In the genomic region with DNA sequence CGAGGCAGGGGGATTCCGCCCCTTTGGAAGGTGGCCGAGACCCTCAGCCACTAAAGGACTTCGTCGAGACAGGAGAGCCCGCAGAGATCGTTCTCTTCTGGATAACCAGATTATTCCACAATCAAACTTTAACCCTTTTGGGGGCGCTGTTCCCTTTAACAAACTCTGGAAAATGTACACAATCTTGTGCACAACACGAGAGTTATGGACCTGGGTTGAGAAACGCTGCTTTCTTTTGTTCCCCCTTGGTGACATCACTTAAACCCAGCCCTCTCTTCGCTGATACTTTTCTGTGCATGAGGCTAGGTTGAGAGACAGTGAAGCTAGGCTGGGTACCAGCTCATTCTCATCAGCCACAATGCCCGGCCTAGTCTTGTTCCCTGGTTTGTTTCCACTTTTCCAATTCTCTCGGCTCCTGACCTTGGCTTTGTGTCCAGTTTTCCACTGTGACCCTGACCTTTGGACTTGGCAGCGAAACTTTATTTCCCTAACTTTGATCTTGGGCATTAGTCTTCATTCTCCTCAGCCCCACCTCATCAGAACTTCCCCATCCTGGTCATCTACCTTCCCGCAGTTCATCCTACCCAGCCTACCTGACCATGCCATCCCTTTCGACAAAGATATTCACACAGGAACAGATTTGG, we compare ENCODE assay signal across 8 cellular contexts. TPM values are rescaled to one million over a fixed set of nuclear protein-coding genes. Genes with fewer than 3 reads are reported as not detected.
DNase-seq lines count a peak whose midpoint lies in the region; ATAC-seq and TF ChIP-seq lines count a peak whose summit lies in the region.

No MANE protein-coding gene starts in this region.

- ATAC-seq in GM18858 (IDR thresholded peaks at IDR 0.05; ENCODE audit: unreplicated experiment): peak; percentile 7
- ATAC-seq in HG03354 (IDR thresholded peaks at IDR 0.05; ENCODE audit: poor library complexity, severe bottlenecking, unreplicated experiment): peak; percentile 19

- H3K4me1 Mint-ChIP-seq in CD14-positive monocyte (peaks cover 44% of the 10 kb centered on the region), nephron progenitor cell (peaks cover 39% of the 10 kb centered on the region)
- peaks cover 74% of the 10 kb centered on the region for H3K4me1 Mint-ChIP-seq in activated CD4-positive, alpha-beta memory T cell treated with anti-CD3 and anti-CD28 coated beads, Interleukin-2, amount 10 ng/mL, durations not matched to agents 7 days and 5 days

- DNase-seq in CD14-positive monocyte (ENCODE audit: low spot score) (peak; percentile 69), NCI-H446 treated with DMSO at 0.1 percent for 48 hours (lab: John Stamatoyannopoulos, UW) (peak; percentile 87), foreskin fibroblast (peak; percentile 74 to 89), nephron progenitor cell (no peak)
- no peak for DNase-seq in activated CD4-positive, alpha-beta memory T cell treated with anti-CD3 and anti-CD28 coated beads, Interleukin-2, amount 10 ng/mL, durations not matched to agents 7 days and 5 days
- no peak for DNase-seq in effector CD8-positive, alpha-beta T cell (lab: John Stamatoyannopoulos, UW)

- H3K4me3 Mint-ChIP-seq in CD14-positive monocyte (peak overlapping the region; percentile 88 to 91), nephron progenitor cell (peak overlapping the region; percentile 95)
- H3K4me3 Mint-ChIP-seq in activated CD4-positive, alpha-beta memory T cell treated with anti-CD3 and anti-CD28 coated beads, Interleukin-2, amount 10 ng/mL, durations not matched to agents 7 days and 5 days: peak overlapping the region; percentile 93

- intact Hi-C loops in CD14-positive monocyte (cut with micrococcal nuclease): loop anchor here (10.0 kb wide), 2 partner anchors 310 to 460 kb away; a partner anchor contains a TSS

- H3K36me3 Mint-ChIP-seq in CD14-positive monocyte: peaks cover 25 to 26% of the 10 kb centered on the region in 2 donors
- H3K36me3 Mint-ChIP-seq in activated CD4-positive, alpha-beta memory T cell treated with anti-CD3 and anti-CD28 coated beads, Interleukin-2, amount 10 ng/mL, durations not matched to agents 7 days and 5 days (ENCODE audit: low read depth): peaks cover 28% of the 10 kb centered on the region
- H3K36me3 Mint-ChIP-seq in nephron progenitor cell (ENCODE audit: low read depth): peaks cover 18% of the 10 kb centered on the region

- CTCF ChIA-PET in activated CD4-positive, alpha-beta memory T cell treated with anti-CD3 and anti-CD28 coated beads, Interleukin-2, amount 10 ng/mL, durations not matched to agents 7 days and 5 days (lab: Charles Lee): interaction anchor here (0.5 to 1.7 kb wide), 10 partner anchors 9 to 849 kb away, joined by 3 to 6 read pairs (median 4); a partner anchor contains a TSS

- H3K4me3 ChIP-seq in foreskin fibroblast (ENCODE audit: low read depth in 1 of 2, low read length in 2 of 2): peak overlapping the region; percentile 94 to 95

- H3K9me3 Mint-ChIP-seq in CD14-positive monocyte: no peaks in the 10 kb centered on the region
- no peaks in the 10 kb centered on the region for H3K9me3 Mint-ChIP-seq in activated CD4-positive, alpha-beta memory T cell treated with anti-CD3 and anti-CD28 coated beads, Interleukin-2, amount 10 ng/mL, durations not matched to agents 7 days and 5 days
- H3K9me3 Mint-ChIP-seq in nephron progenitor cell: no peaks in the 10 kb centered on the region

- POLR2A ChIA-PET in activated CD4-positive, alpha-beta memory T cell treated with anti-CD3 and anti-CD28 coated beads, Interleukin-2, amount 10 ng/mL, durations not matched to agents 7 days and 5 days (lab: Charles Lee): interaction anchor here (1.0 to 3.7 kb wide), 8 partner anchors 9 to 457 kb away, joined by 3 to 23 read pairs (median 4); no protein-coding TSS in a partner anchor

- H3K27ac Mint-ChIP-seq in CD14-positive monocyte (peak overlapping the region; percentile 97 to 100 (median 99)), nephron progenitor cell (peak overlapping the region; percentile 86)
- peak overlapping the region; percentile 98 for H3K27ac Mint-ChIP-seq in activated CD4-positive, alpha-beta memory T cell treated with anti-CD3 and anti-CD28 coated beads, Interleukin-2, amount 10 ng/mL, durations not matched to agents 7 days and 5 days

- peaks cover 0 to 2% (median 1%) of the 10 kb centered on the region in 3 donors for H3K27me3 Mint-ChIP-seq in CD14-positive monocyte (ENCODE audit: low read depth in 3 of 3)
- H3K27me3 Mint-ChIP-seq in activated CD4-positive, alpha-beta memory T cell treated with anti-CD3 and anti-CD28 coated beads, Interleukin-2, amount 10 ng/mL, durations not matched to agents 7 days and 5 days: no peaks in the 10 kb centered on the region
- no peaks in the 10 kb centered on the region for H3K27me3 Mint-ChIP-seq in nephron progenitor cell (ENCODE audit: low read depth, poor library complexity)

- TF ChIP-seq CTCF in CD14-positive monocyte (IDR thresholded peaks at IDR 0.05) (no peak), foreskin fibroblast (IDR thresholded peaks at IDR 0.05; ENCODE audit: low read depth, low read length) (peak; percentile 17), nephron progenitor cell (IDR thresholded peaks at IDR 0.05) (peak; percentile 42)

RNA-seq across cellular contexts. Expression of a gene that starts 0.8 kb away (rescaled TPM):
- polyA plus RNA-seq in CD14-positive monocyte: 100 to 1,000 TPM; 138 to 152 TPM
- total RNA-seq in activated CD4-positive, alpha-beta memory T cell treated with anti-CD3 and anti-CD28 coated beads, Interleukin-2, amount 10 ng/mL, durations not matched to agents 7 days and 5 days: 10 to 100 TPM; 83.6 to 84.7 TPM

Comparison
In these comparisons a context has a peak if more than half of its experiments do, and no peak if none do; other contexts are left out.
1. DNase-seq: peak in CD14-positive monocyte (single experiment), NCI-H446 treated with DMSO at 0.1 percent for 48 hours (single experiment) and foreskin fibroblast (2 of 2); none in activated CD4-positive, alpha-beta memory T cell treated with anti-CD3 and anti-CD28 coated beads, Interleukin-2, amount 10 ng/mL, durations not matched to agents 7 days and 5 days (single experiment), nephron progenitor cell (single experiment) and effector CD8-positive, alpha-beta T cell (single experiment).
2. Peak in every context shown above with its lines, with median percentiles within 50 percentile points of each other: H3K27ac Mint-ChIP-seq and H3K4me3 Mint-ChIP-seq.